17 cellular contexts compared by ENCODE assay signal in genomic region chr19:45960595-45961235, GRCh38. TPM values are rescaled to one million over a fixed set of nuclear protein-coding genes. Genes with fewer than 3 reads are reported as not detected.
DNase-seq lines count a peak whose midpoint lies in the region; ATAC-seq, FAIRE-seq and TF ChIP-seq lines count a peak whose summit lies in the region.
"Had no signal": no experiment of that assay in that cellular context is flagged by ENCODE, and none has a peak within 500 bp of the region (broad histone marks: within the 10 kb centered on the region; RNA-seq: fewer than 3 reads in every experiment).

No MANE protein-coding gene starts in this region.

- no peak overlapping the region for H3K4me3 ChIP-seq in dorsolateral prefrontal cortex
- H3K4me3 ChIP-seq in pancreas, result no peak overlapping the region
- H3K4me3 ChIP-seq: vagina had no signal

- intact Hi-C loops in dorsolateral prefrontal cortex (cut with DNase I), result loop anchor here in 1 of 2 donors (5.0 kb wide), 1 partner anchor 42 kb away; no protein-coding TSS in a partner anchor
- intact Hi-C loops in pancreas (cut with DNase I), result no loop called here

- H3K9me3 ChIP-seq in pancreas, result no peaks in the 10 kb centered on the region
- H3K9me3 ChIP-seq: vagina had no signal

- POLR2A ChIA-PET in GM10248 (lab: Yijun Ruan, JAX), result no interaction called here

- WGBS in pancreas, 2 donors, result 30 to 35% methylated on average over 19 of the region's 19 CpGs

- FAIRE-seq in pancreas (lab: Jason Lieb, UNC), result no peak

- H3K36me3 ChIP-seq in pancreas, result no peaks in the 10 kb centered on the region
- H3K36me3 ChIP-seq: vagina had no signal

- peak in 1 of 56 donors; percentile 12 for TF ChIP-seq CTCF in dorsolateral prefrontal cortex (IDR thresholded peaks at IDR 0.05 in 54 of 56, conservative IDR thresholded peaks at IDR 0.05 in 2 of 56; ENCODE audit: low read depth in 1 of 56, partially characterized antibody in 56 of 56)
- TF ChIP-seq CTCF in pancreas (IDR thresholded peaks at IDR 0.05), result no peak
- TF ChIP-seq CTCF in GM10248 (IDR thresholded peaks at IDR 0.05; ENCODE audit: control extremely low read depth, extremely low read depth, low read depth, missing control alignments), result no peak

- peak in 3 of 4 donors; percentile 48 to 66 (median 58) for ATAC-seq in pancreas
- ATAC-seq: stimulated activated effector memory CD8-positive, alpha-beta T cell treated with anti-CD3 and anti-CD28 coated beads, Interleukin-12 subunit alpha, Interleukin-12 subunit beta, amount 100 ng/mL, for 72 hours; T-helper 17 cell had no signal

- CTCF ChIA-PET in GM10248 (lab: Yijun Ruan, JAX), result no interaction called here

- H3K27ac ChIP-seq in dorsolateral prefrontal cortex, result peak overlapping the region in 56 of 59 donors; percentile 0 to 82 (median 60)
- no peak overlapping the region for H3K27ac ChIP-seq in pancreas
- H3K27ac ChIP-seq: vagina had no signal

- H3K4me1 ChIP-seq in pancreas, result no peaks in the 10 kb centered on the region
- H3K4me1 ChIP-seq: vagina had no signal

- DNase-seq in SHP77 (lab: John Stamatoyannopoulos, UW) (peak; percentile 30), SHP77 treated with DMSO at 0.1 percent for 48 hours (lab: John Stamatoyannopoulos, UW) (no peak), NCI-H69 (lab: John Stamatoyannopoulos, UW) (peak; percentile 32), dorsolateral prefrontal cortex (peak in 2 of 10 donors; percentile 42 to 47), pancreas (peak in 3 of 6 donors; percentile 34 to 40 (median 35)), putamen (ENCODE audit: low spot score) (no peak), GM10248 (ENCODE audit: extremely low spot score) (no peak), NCI-H1048 (lab: John Stamatoyannopoulos, UW) (no peak)
- DNase-seq: activated CD4-positive, alpha-beta T cell treated with anti-CD3 and anti-CD28 coated beads for 4 hours; mammary epithelial cell; T-helper 17 cell had no signal

- H3K27me3 ChIP-seq in dorsolateral prefrontal cortex, result no peaks in the 10 kb centered on the region
- no peaks in the 10 kb centered on the region for H3K27me3 ChIP-seq in pancreas
- H3K27me3 ChIP-seq: vagina had no signal

RNA-seq across cellular contexts. Expression of gene NOVA2, which starts 12.9 kb away (rescaled TPM):
- total RNA-seq in dorsolateral prefrontal cortex (10 to 100 TPM; 41.1 to 95.4 (median 71.8) TPM), pancreas (1 to 10 TPM in 4 of 6 donors, under 1 TPM in 2; 0.43 to 1.5 (median 1.2) TPM)
- 1 to 10 TPM; 1.7 to 2.6 TPM for polyA plus RNA-seq in pancreas
- total RNA-seq: activated T-helper 1 cell treated with anti-CD3 and anti-CD28 coated beads, Interleukin-12 subunit alpha, Interleukin-12 subunit beta, Interleukin-2, Interleukin-4 antibody, amounts not matched to agents 30 ng/mL and 10 ng/mL and 1 ng/mL, durations not matched to agents 14 hours and 24 hours and 36 hours; HT-29; mammary epithelial cell; T-helper 17 cell had no signal

RNA-seq across cellular contexts. Expression of gene CCDC61, which starts 34.6 kb away (rescaled TPM):
- total RNA-seq in dorsolateral prefrontal cortex, result 10 to 100 TPM; 19.7 to 65.4 (median 34.3) TPM
- 10 to 100 TPM in 1 of 6 donors, 1 to 10 TPM in 5; 4.9 to 13.4 (median 8.4) TPM for total RNA-seq in pancreas
- 10 to 100 TPM; 18.5 to 19.9 TPM for polyA plus RNA-seq in pancreas

RNA-seq across cellular contexts. Expression of gene NANOS2, which starts 46.1 kb away (rescaled TPM):
- total RNA-seq in dorsolateral prefrontal cortex (1 to 10 TPM in 1 of 120 experiments, under 1 TPM in 15, not detected in 104; 0.28 to 1.7 (median 0.49) TPM), pancreas (not detected)
- not detected for polyA plus RNA-seq in pancreas
- total RNA-seq: activated T-helper 1 cell treated with anti-CD3 and anti-CD28 coated beads, Interleukin-12 subunit alpha, Interleukin-12 subunit beta, Interleukin-2, Interleukin-4 antibody, amounts not matched to agents 30 ng/mL and 10 ng/mL and 1 ng/mL, durations not matched to agents 14 hours and 24 hours and 36 hours; H4; HT-29; mammary epithelial cell; pulmonary artery endothelial cell; T-helper 17 cell; vagina had no signal
- polyA plus RNA-seq: mammary epithelial cell had no signal

RNA-seq across cellular contexts. Expression of gene MYPOP, which starts 58.3 kb away (rescaled TPM):
- total RNA-seq in dorsolateral prefrontal cortex (10 to 100 TPM; 17.2 to 46.3 (median 34.0) TPM), pancreas (1 to 10 TPM; 3.6 to 5.6 (median 4.4) TPM)
- 1 to 10 TPM; 5.2 to 6.9 TPM for polyA plus RNA-seq in pancreas

Comparison
In these comparisons a context has a peak if more than half of its experiments do, and no peak if none do; other contexts are left out.
1. DNase-seq: peak in SHP77 (2 of 2) and NCI-H69 (single experiment); none in SHP77 treated with DMSO at 0.1 percent for 48 hours (single experiment), putamen (single experiment), GM10248 (single experiment) and NCI-H1048 (single experiment).
2. H3K27ac ChIP-seq: peak in dorsolateral prefrontal cortex (56 of 59); none in pancreas (0 of 4).
3. RNA of gene NOVA2, which starts 12.9 kb away (total RNA-seq): 41.1 to 95.4 TPM in dorsolateral prefrontal cortex; 0.43 to 1.5 TPM in pancreas; every median in the first group is over 10 times any median in the second.